ENCODE assay signal across 16 cellular contexts in the genomic region with DNA sequence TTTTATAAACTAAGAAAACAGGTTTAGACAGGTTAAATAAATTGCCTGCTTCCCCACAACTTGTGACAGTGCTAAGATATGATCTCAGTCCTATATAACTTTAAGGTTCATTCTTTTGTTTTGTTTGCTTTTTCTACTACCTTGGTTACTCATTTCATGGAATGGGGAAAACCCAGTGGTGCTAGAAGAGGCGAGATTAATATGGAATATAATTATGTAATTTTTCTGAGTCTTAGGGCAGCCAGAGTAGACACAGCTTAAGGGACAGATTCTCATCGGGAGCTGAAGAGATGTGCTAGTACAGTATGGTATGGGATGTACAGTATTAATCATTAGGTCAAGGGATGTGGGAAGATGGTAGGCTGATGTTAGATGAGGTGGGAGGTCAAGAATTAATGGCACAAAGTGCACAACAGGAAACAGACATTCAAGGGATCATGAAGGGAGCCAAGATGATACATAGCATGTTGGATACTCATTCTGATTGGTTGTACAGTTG. TPM values are rescaled to one million over a fixed set of nuclear protein-coding genes. Genes with fewer than 3 reads are reported as not detected.
DNase-seq lines count a peak whose midpoint lies in the region; ATAC-seq and TF ChIP-seq lines count a peak whose summit lies in the region.
"Had no signal": no experiment of that assay in that cellular context is flagged by ENCODE, and none has a peak within 500 bp of the region (broad histone marks: within the 10 kb centered on the region; RNA-seq: fewer than 3 reads in every experiment).

No MANE protein-coding gene starts in this region.

- H4K8ac ChIP-seq in IMR-90 (ENCODE audit: low read depth in 2 of 2, low read length in 2 of 2) = no peak overlapping the region

- no peak overlapping the region for H2AFZ ChIP-seq in IMR-90 (replicated peaks; ENCODE audit: low read length, poor library complexity)

- H3K14ac ChIP-seq in IMR-90 (replicated peaks; ENCODE audit: low read depth, low read length) = no peak overlapping the region

- in situ Hi-C loops in IMR-90 (cut with MboI; ENCODE audit: low sequenced_read_pairs) = no loop called here

- H4K5ac ChIP-seq in IMR-90 (ENCODE audit: low read depth, low read length) = no peak overlapping the region

- TF ChIP-seq POLR2A in IMR-90 (IDR thresholded peaks at IDR 0.05; ENCODE audit: low read depth, low read length) (no peak), adrenal gland (IDR thresholded peaks at IDR 0.05) (no peak)

- H3K27me3 Mint-ChIP-seq in activated CD8-positive, alpha-beta T cell treated with anti-CD3 and anti-CD28 coated beads for 36 hours = no peaks in the 10 kb centered on the region

- no peak overlapping the region for H2BK20ac ChIP-seq in IMR-90 (ENCODE audit: low read depth, low read length)

- H4K20me1 ChIP-seq in IMR-90 (ENCODE audit: insufficient read depth, low read length) = peaks cover 70% of the 10 kb centered on the region

- intact Hi-C loops in IMR-90 (cut with micrococcal nuclease) (no loop called here), left lung (cut with DNase I) (no loop called here), right cardiac atrium (cut with DNase I) (no loop called here), adrenal gland (cut with DNase I) (no loop called here)
- intact Hi-C loops in activated CD8-positive, alpha-beta T cell treated with anti-CD3 and anti-CD28 coated beads for 36 hours (cut with micrococcal nuclease) = no loop called here

- H3K9me3 Mint-ChIP-seq in activated CD8-positive, alpha-beta T cell treated with anti-CD3 and anti-CD28 coated beads for 36 hours = peaks cover 3% of the 10 kb centered on the region
- H3K9me3 Mint-ChIP-seq: activated T-helper 1 cell treated with anti-CD3 and anti-CD28 coated beads, Interleukin-12 subunit alpha, Interleukin-12 subunit beta, Interleukin-2, Interleukin-4 antibody, amounts not matched to agents 30 ng/mL and 10 ng/mL and 1 ng/mL, durations not matched to agents 14 hours and 24 hours and 36 hours had no signal

- TF ChIP-seq RAD21 in IMR-90 (IDR thresholded peaks at IDR 0.05; ENCODE audit: low read length) = no peak

- no peak overlapping the region for H3K9ac ChIP-seq in IMR-90 (ENCODE audit: low read depth, low read length)

- H3K4me3 Mint-ChIP-seq in activated CD8-positive, alpha-beta T cell treated with anti-CD3 and anti-CD28 coated beads for 36 hours = no peak overlapping the region
- H3K4me3 Mint-ChIP-seq: activated T-helper 1 cell treated with anti-CD3 and anti-CD28 coated beads, Interleukin-12 subunit alpha, Interleukin-12 subunit beta, Interleukin-2, Interleukin-4 antibody, amounts not matched to agents 30 ng/mL and 10 ng/mL and 1 ng/mL, durations not matched to agents 14 hours and 24 hours and 36 hours had no signal

- H3K4me2 ChIP-seq in IMR-90 (ENCODE audit: low read depth, low read length) = no peak overlapping the region

- POLR2A ChIA-PET in IMR-90 (lab: Charles Lee; ENCODE audit: unreplicated experiment) = no interaction called here
- POLR2A ChIA-PET in activated CD8-positive, alpha-beta T cell treated with anti-CD3 and anti-CD28 coated beads for 36 hours (lab: Charles Lee) = no interaction called here

- H3K27ac Mint-ChIP-seq in activated CD8-positive, alpha-beta T cell treated with anti-CD3 and anti-CD28 coated beads for 36 hours = no peak overlapping the region

- H3K4ac ChIP-seq in IMR-90 (ENCODE audit: low read depth, low read length) = no peak overlapping the region

- ATAC-seq in IMR-90 (ENCODE audit: low read depth) (peak; percentile 13), left lung (peak; percentile 42), right cardiac atrium (no peak)
- ATAC-seq in activated CD8-positive, alpha-beta T cell treated with anti-CD3 and anti-CD28 coated beads for 36 hours = no peak
- ATAC-seq: HCT116 had no signal

- no TSS peak for BruUV-seq in IMR-90 (replicated peaks; lab: Mats Ljungman, UMichigan)

- H3K4me3 ChIP-seq in IMR-90 (ENCODE audit: insufficient read depth, low read depth, low read length) = no peak overlapping the region
- no peak overlapping the region for H3K4me3 ChIP-seq in cardiac fibroblast (replicated peaks in 1 of 2; ENCODE audit: low read depth in 2 of 2, low read length in 2 of 2)
- H3K4me3 ChIP-seq in left lung = no peak overlapping the region
- H3K4me3 ChIP-seq in right cardiac atrium (ENCODE audit: low read length) = no peak overlapping the region
- H3K4me3 ChIP-seq in adrenal gland = no peak overlapping the region

- H3K36me3 ChIP-seq in IMR-90 (ENCODE audit: control insufficient read depth, insufficient read depth, low read length) (peaks cover 8% of the 10 kb centered on the region), left lung (peaks cover 0 to 9% of the 10 kb centered on the region in 2 donors), adrenal gland (replicated peaks in 1 of 2) (peaks cover 0 to 9% of the 10 kb centered on the region in 2 donors)

- no peak overlapping the region for H2BK120ac ChIP-seq in IMR-90 (ENCODE audit: low read depth, low read length)

- no peak overlapping the region for H2BK5ac ChIP-seq in IMR-90 (ENCODE audit: low read depth, low read length, poor library complexity, severe bottlenecking)

- H2AK5ac ChIP-seq in IMR-90 (ENCODE audit: low read depth, low read length) = no peak overlapping the region

- H2AK9ac ChIP-seq in IMR-90 (replicated peaks; ENCODE audit: low read depth, low read length, poor library complexity) = no peak overlapping the region

- H3K36me3 Mint-ChIP-seq in activated CD8-positive, alpha-beta T cell treated with anti-CD3 and anti-CD28 coated beads for 36 hours (ENCODE audit: low read depth) = peaks cover 29% of the 10 kb centered on the region

- H4K91ac ChIP-seq in IMR-90 (ENCODE audit: insufficient read depth, low read depth, low read length) = no peak overlapping the region

- H3K23ac ChIP-seq in IMR-90 (ENCODE audit: low read depth, low read length) = no peak overlapping the region

- H3K79me1 ChIP-seq in IMR-90 (ENCODE audit: low read depth in 1 of 2, low read length in 2 of 2) = peaks cover 52 to 84% of the 10 kb centered on the region in 2 experiments

- H3K27ac ChIP-seq in IMR-90 (ENCODE audit: insufficient read depth, low read length) (no peak overlapping the region), left lung (no peak overlapping the region), right cardiac atrium (ENCODE audit: low read length) (no peak overlapping the region), adrenal gland (no peak overlapping the region)
- H3K27ac ChIP-seq: HL-60 had no signal

- H3K4me1 Mint-ChIP-seq in activated CD8-positive, alpha-beta T cell treated with anti-CD3 and anti-CD28 coated beads for 36 hours (ENCODE audit: low read depth) = peaks cover 68% of the 10 kb centered on the region

- DNase-seq in EH (ENCODE audit: low read depth) (peak; percentile 89), IMR-90 (peak; percentile 54), cardiac fibroblast (ENCODE audit: low read depth in 2 of 2) (peak; percentile 12 to 70), left lung (no peak), right cardiac atrium (no peak), NCI-H69 (lab: John Stamatoyannopoulos, UW) (no peak), adrenal gland (no peak)
- no peak for DNase-seq in activated CD8-positive, alpha-beta T cell treated with anti-CD3 and anti-CD28 coated beads for 36 hours
- DNase-seq: AML-193, aorta, DMS 273 treated with DMSO at 0.1 percent for 48 hours, NCI-H1694, NCI-H524 had no signal

- peaks cover 16% of the 10 kb centered on the region for H3K4me1 ChIP-seq in IMR-90 (ENCODE audit: control insufficient read depth, insufficient read depth, low read length)
- peaks cover 5 to 10% of the 10 kb centered on the region in 2 donors for H3K4me1 ChIP-seq in left lung
- H3K4me1 ChIP-seq in right cardiac atrium (ENCODE audit: control insufficient read depth, insufficient read depth, low read length) = peaks cover 7% of the 10 kb centered on the region
- H3K4me1 ChIP-seq in adrenal gland (replicated peaks in 1 of 2) = peaks cover 24 to 66% of the 10 kb centered on the region in 2 donors

- H3K9me1 ChIP-seq in IMR-90 (ENCODE audit: insufficient read depth, low read length) = peaks cover 20% of the 10 kb centered on the region

- no peak overlapping the region for H2BK15ac ChIP-seq in IMR-90 (ENCODE audit: low read depth, low read length)

- no peak overlapping the region for H3K18ac ChIP-seq in IMR-90 (ENCODE audit: low read depth, low read length)

- 57% methylated on average over 1 of the region's 2 CpGs; no CpG with 5 or more reads in 1 of the 2 experiments for WGBS in IMR-90 (ENCODE audit: extremely low coverage in 2 of 2, insufficient read length in 1 of 2), 2 experiments
- 75% methylated on average over 2 of the region's 2 CpGs for WGBS in right cardiac atrium
- WGBS in adrenal gland, 4 donors = 66 to 88% (median 83%) methylated on average over 2 of the region's 2 CpGs

- H3K27me3 ChIP-seq in IMR-90 (ENCODE audit: control insufficient read depth, insufficient read depth, low read length) = no peaks in the 10 kb centered on the region
- H3K27me3 ChIP-seq in left lung = no peaks in the 10 kb centered on the region
- no peaks in the 10 kb centered on the region for H3K27me3 ChIP-seq in right cardiac atrium (ENCODE audit: control insufficient read depth, insufficient read depth)
- H3K27me3 ChIP-seq in adrenal gland = no peaks in the 10 kb centered on the region

- CTCF ChIA-PET in IMR-90 (lab: Yijun Ruan, JAX) = interaction anchor here (0.5 kb wide), 1 partner anchor 547 kb away, joined by 3 read pairs; no protein-coding TSS in a partner anchor
- CTCF ChIA-PET in activated CD8-positive, alpha-beta T cell treated with anti-CD3 and anti-CD28 coated beads for 36 hours (lab: Charles Lee) = interaction anchor here (1.4 kb wide), 1 partner anchor 30 kb away, joined by 6 read pairs; no protein-coding TSS in a partner anchor

- H3K9me3 ChIP-seq in IMR-90 (ENCODE audit: control insufficient read depth, insufficient read depth, low read length) = no peaks in the 10 kb centered on the region
- no peaks in the 10 kb centered on the region for H3K9me3 ChIP-seq in left lung
- H3K9me3 ChIP-seq in right cardiac atrium (ENCODE audit: control insufficient read depth, low read length) = no peaks in the 10 kb centered on the region
- no peaks in the 10 kb centered on the region for H3K9me3 ChIP-seq in adrenal gland (replicated peaks in 1 of 3)

- dilution Hi-C loops in IMR-90 (cut with HindIII; ENCODE audit: low sequenced_read_pairs, unreplicated experiment) = no loop called here

- H3K56ac ChIP-seq in IMR-90 (ENCODE audit: extremely low read depth, insufficient read depth, low read length) = no peak overlapping the region

- TF ChIP-seq CTCF in IMR-90 (conservative IDR thresholded peaks at IDR 0.05; ENCODE audit: low read depth, low read length) (no peak), cardiac fibroblast (IDR thresholded peaks at IDR 0.05; ENCODE audit: low read depth, low read length) (no peak), left lung (IDR thresholded peaks at IDR 0.05) (no peak), adrenal gland (IDR thresholded peaks at IDR 0.05) (no peak)
- no peak for TF ChIP-seq CTCF in activated CD8-positive, alpha-beta T cell treated with anti-CD3 and anti-CD28 coated beads for 36 hours (IDR thresholded peaks at IDR 0.05)

RNA-seq across cellular contexts. Expression of a gene that starts 6.2 kb away (rescaled TPM):
- total RNA-seq in IMR-90 (2012; rRNA removed) (30.3 and 31.0 TPM in 2 replicates), left lung (10 to 100 TPM; 17.3 to 22.9 TPM), right cardiac atrium (10 to 100 TPM; 11.4 to 16.6 (median 16.2) TPM), adrenal gland (10 to 100 TPM; 14.4 to 40.1 (median 26.1) TPM)
- polyA plus RNA-seq in IMR-90 (2012; rRNA removed) (11.7 and 12.8 TPM in 2 replicates), right cardiac atrium (6.8 TPM), adrenal gland (10 to 100 TPM in 1 of 3 donors, 1 to 10 TPM in 2; 3.5 to 14.6 (median 3.8) TPM)
- polyA plus RNA-seq in IMR-90 (2012; cell fraction: cytosol; rRNA removed) = 7.0 and 7.6 TPM in 2 replicates
- polyA plus RNA-seq in IMR-90 (2012; cell fraction: nucleus; rRNA removed; ENCODE audit: low replicate concordance) = 12.8 and 13.3 TPM in 2 replicates
- 10 to 100 TPM; 14.6 to 15.0 TPM for total RNA-seq in activated CD8-positive, alpha-beta T cell treated with anti-CD3 and anti-CD28 coated beads for 36 hours

Comparison
In these comparisons a context has a peak if more than half of its experiments do, and no peak if none do; other contexts are left out.
1. DNase-seq: peak in EH (single experiment), IMR-90 (single experiment) and cardiac fibroblast (2 of 2); none in left lung (0 of 2), right cardiac atrium (0 of 3), activated CD8-positive, alpha-beta T cell treated with anti-CD3 and anti-CD28 coated beads for 36 hours (single experiment), NCI-H69 (single experiment) and adrenal gland (0 of 7).
2. ATAC-seq: peak in IMR-90 (single experiment) and left lung (single experiment); none in right cardiac atrium (0 of 2) and activated CD8-positive, alpha-beta T cell treated with anti-CD3 and anti-CD28 coated beads for 36 hours (single experiment).